In genomic region chr11:67711212-67711611, GRCh38 we compare ENCODE assay signal across 14 cellular contexts. TPM values are rescaled to one million over a fixed set of nuclear protein-coding genes. Genes with fewer than 3 reads are reported as not detected.
"Had no signal": no experiment of that assay in that cellular context is flagged by ENCODE, and none has a peak within 500 bp of the region (broad histone marks: within the 10 kb centered on the region; RNA-seq: fewer than 3 reads in every experiment).

No MANE protein-coding gene starts in this region.

RNA-seq across cellular contexts. Expression of gene ALDH3B2, which starts 36.8 kb away (rescaled TPM):
- total RNA-seq: activated CD4-positive, alpha-beta T cell treated with anti-CD3 and anti-CD28 coated beads, Interleukin-2, amount 10 ng/mL, durations not matched to agents 7 days and 5 days; activated CD8-positive, alpha-beta T cell treated with anti-CD3 and anti-CD28 coated beads, Interleukin-2, amount 10 ng/mL, durations not matched to agents 7 days and 5 days; activated T-cell treated with anti-CD3 and anti-CD28 coated beads, Interleukin-2, amount 50 U/mL, for 4 hours; adrenal gland; astrocyte; cerebellum; fibroblast of lung; left cardiac atrium; mononuclear cell; sigmoid colon; SJCRH30; spleen; T-helper 1 cell treated with Interleukin-12 subunit alpha and Interleukin-12 subunit beta and Interleukin-4 antibody, amounts not matched to agents 30 ng/mL and 1 ng/mL, for 36 hours; tibial nerve had no signal
- polyA plus RNA-seq: fibroblast of lung had no signal
